Comparison of ENCODE assay signal across 8 cellular contexts in the genomic region with DNA sequence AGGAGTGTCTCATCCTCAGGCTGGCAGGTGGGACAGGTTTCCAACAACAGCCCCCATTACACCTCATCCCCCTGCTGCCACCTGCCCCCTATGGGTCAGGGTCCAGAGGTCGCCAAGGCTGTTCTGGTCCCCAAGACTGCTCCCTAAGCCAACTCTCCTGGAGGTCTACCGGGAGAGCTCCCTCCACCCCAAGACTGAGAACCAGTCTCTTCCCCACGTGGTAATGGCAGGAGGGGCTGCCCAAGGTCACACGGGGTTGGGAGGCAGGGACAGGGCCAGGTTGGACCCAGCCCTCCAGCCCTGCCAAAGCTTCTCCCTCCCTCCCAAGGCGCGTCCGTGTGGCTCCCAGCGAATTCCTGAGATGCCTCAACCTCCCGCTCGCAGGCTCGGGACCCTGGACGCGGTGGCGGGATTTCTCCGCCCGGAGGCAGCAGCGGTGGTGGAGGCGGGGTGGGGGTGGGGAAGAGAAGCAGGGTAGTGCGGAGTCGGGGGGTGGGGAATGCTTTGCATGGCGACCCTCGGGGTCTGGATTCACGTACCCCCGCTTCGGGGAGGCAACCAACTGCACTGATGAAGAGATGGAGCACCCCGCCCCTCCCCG.
DNase-seq lines count a peak whose midpoint lies in the region; ATAC-seq, FAIRE-seq and TF ChIP-seq lines count a peak whose summit lies in the region.

No MANE protein-coding gene starts in this region.

- peaks cover 3% of the 10 kb centered on the region; the same call in 1 of the 2 replicates for H3K4me1 ChIP-seq in BE2C
- peaks cover 22% of the 10 kb centered on the region for H3K4me1 ChIP-seq in Loucy (ENCODE audit: insufficient read depth, low read length, poor library complexity, severe bottlenecking)
- H3K4me1 ChIP-seq in endodermal cell (ENCODE audit: control insufficient read depth, insufficient read depth, low read length) = peaks cover 8% of the 10 kb centered on the region

- H3K9me3 ChIP-seq in BE2C (no peaks in the 10 kb centered on the region), Loucy (ENCODE audit: insufficient read depth, low read depth, low read length) (no peaks in the 10 kb centered on the region), endodermal cell (ENCODE audit: control insufficient read depth, low read length) (no peaks in the 10 kb centered on the region)

- H3K9me2 ChIP-seq in Loucy (replicated peaks; ENCODE audit: low read depth, low read length) = no peaks in the 10 kb centered on the region

- H3K27me3 ChIP-seq in BE2C (no peaks in the 10 kb centered on the region), Loucy (ENCODE audit: insufficient read depth, low read length, poor library complexity, severe bottlenecking) (no peaks in the 10 kb centered on the region), endodermal cell (ENCODE audit: control insufficient read depth, insufficient read depth, low read length, poor library complexity, severe bottlenecking) (no peaks in the 10 kb centered on the region)

- ATAC-seq in GM21737 (IDR thresholded peaks at IDR 0.05; ENCODE audit: unreplicated experiment) (no peak), HG02938 (IDR thresholded peaks at IDR 0.05; ENCODE audit: unreplicated experiment) (no peak)

- no peak for FAIRE-seq in D721Med (lab: Jason Lieb, UNC)

- no peaks in the 10 kb centered on the region for H3F3A ChIP-seq in Loucy (ENCODE audit: low read depth)

- DNase-seq in BE2C (no peak), endodermal cell (peak; percentile 94), D721Med (ENCODE audit: insufficient read length, low spot score) (no peak)
- no peak for DNase-seq in activated CD4-positive, alpha-beta T cell treated with anti-CD3 and anti-CD28 coated beads, Interleukin-2, amount 50 U/mL, for 1 hour

- no peak overlapping the region for H3K27ac ChIP-seq in endodermal cell (ENCODE audit: low read depth, low read length)

- peak overlapping the region; percentile 62 for H3K9ac ChIP-seq in Loucy (ENCODE audit: low read depth, low read length, poor library complexity, severe bottlenecking)
- H3K9ac ChIP-seq in endodermal cell (ENCODE audit: extremely low read depth, low read length, poor library complexity, severe bottlenecking) = peak overlapping the region; percentile 72

- peaks cover 19% of the 10 kb centered on the region for H4K20me1 ChIP-seq in Loucy (ENCODE audit: insufficient read depth, low read length, poor library complexity, severe bottlenecking)

- H3K27me3 Mint-ChIP-seq in endodermal cell (ENCODE audit: insufficient read depth) (peaks cover 9% of the 10 kb centered on the region), nephron (ENCODE audit: low read depth) (peaks cover 39% of the 10 kb centered on the region)

- H3K4me1 Mint-ChIP-seq in endodermal cell (peaks cover 13% of the 10 kb centered on the region), nephron (no peaks in the 10 kb centered on the region)

- H3K27ac Mint-ChIP-seq in endodermal cell (no peak overlapping the region), nephron (no peak overlapping the region)

- H3K4me2 ChIP-seq in Loucy (ENCODE audit: low read depth, low read length, poor library complexity, severe bottlenecking) = peak overlapping the region; percentile 53

- no peaks in the 10 kb centered on the region for H3K36me3 ChIP-seq in BE2C
- H3K36me3 ChIP-seq in Loucy (ENCODE audit: insufficient read depth, low read length) = no peaks in the 10 kb centered on the region; the same call in 1 of the 2 replicates
- no peaks in the 10 kb centered on the region for H3K36me3 ChIP-seq in endodermal cell (ENCODE audit: control insufficient read depth, insufficient read depth, low read length)

- H3K4me3 ChIP-seq in BE2C (ENCODE audit: low read depth, low read length) (peak overlapping the region; percentile 47), Loucy (ENCODE audit: low read length, poor library complexity, severe bottlenecking) (peak overlapping the region; percentile 69), endodermal cell (ENCODE audit: low read length) (peak overlapping the region; percentile 80)

- H2AFZ ChIP-seq in Loucy (ENCODE audit: low read length) = no peak overlapping the region

- H3K36me3 Mint-ChIP-seq in endodermal cell (ENCODE audit: low read depth) (no peaks in the 10 kb centered on the region), nephron (ENCODE audit: low read depth) (no peaks in the 10 kb centered on the region)

- H3K9me3 Mint-ChIP-seq in endodermal cell (no peaks in the 10 kb centered on the region), nephron (no peaks in the 10 kb centered on the region)

- H3K4me3 Mint-ChIP-seq in endodermal cell = peak overlapping the region; percentile 75
- H3K4me3 Mint-ChIP-seq in nephron = peak overlapping the region; percentile 59 to 67 (median 60)

- 0 out of 2 replicates have a peak, but pooled peaks have one; percentile 1 for TF ChIP-seq CTCF in BE2C (IDR thresholded peaks at IDR 0.05; ENCODE audit: low read depth, low read length)
- peak; percentile 29 for TF ChIP-seq CTCF in Loucy (conservative IDR thresholded peaks at IDR 0.05; ENCODE audit: low read length)
- peak; percentile 58 for TF ChIP-seq CTCF in endodermal cell (conservative IDR thresholded peaks at IDR 0.05)
- TF ChIP-seq CTCF in nephron (IDR thresholded peaks at IDR 0.05; ENCODE audit: unreplicated experiment in 3 of 3) = no peak
- TF ChIP-seq CTCF in D721Med (IDR thresholded peaks at IDR 0.05; ENCODE audit: insufficient read depth, missing control alignments) = no peak

- 0 to 2% methylated on average over 4 to 27 of the region's 27 CpGs for WGBS in endodermal cell (ENCODE audit: insufficient coverage in 1 of 2, insufficient read length in 1 of 2), 2 experiments

- H3K79me2 ChIP-seq in Loucy (ENCODE audit: insufficient read depth, low read length) = peaks cover 84% of the 10 kb centered on the region; the same call in 1 of the 2 replicates

Comparison
In these comparisons a context has a peak if more than half of its experiments do, and no peak if none do; other contexts are left out.
1. CTCF ChIP-seq: peak in BE2C (single experiment), Loucy (single experiment) and endodermal cell (single experiment); none in nephron (0 of 3) and D721Med (single experiment).
2. Peak in every context shown above with its lines, with median percentiles within 50 percentile points of each other: H3K4me3 ChIP-seq.